Comparison of ENCODE assay signal across 9 cellular contexts in the genomic region with DNA sequence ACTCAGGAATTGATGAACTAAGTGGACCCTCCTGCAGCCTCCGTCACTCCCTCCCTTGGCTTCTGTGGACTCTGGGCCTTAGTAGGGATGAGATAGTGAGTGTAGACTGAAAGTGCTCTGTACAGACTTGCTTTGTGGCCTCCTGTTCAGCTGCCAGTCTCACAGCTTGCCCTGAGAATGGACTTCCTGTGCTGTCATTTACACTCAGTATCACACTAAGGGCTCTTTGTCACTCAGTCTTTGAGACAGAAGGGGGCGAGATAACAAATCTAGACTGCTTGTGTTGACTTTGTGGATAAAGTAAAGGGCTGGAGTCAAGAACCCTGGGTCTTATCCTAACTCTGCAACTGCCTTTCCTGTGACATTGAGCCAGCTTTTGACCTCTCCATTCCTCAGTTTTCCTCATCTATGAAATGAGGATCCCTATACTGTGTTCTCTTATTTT. TPM values are rescaled to one million over a fixed set of nuclear protein-coding genes. Genes with fewer than 3 reads are reported as not detected.
DNase-seq lines count a peak whose midpoint lies in the region; ATAC-seq and TF ChIP-seq lines count a peak whose summit lies in the region.
"Had no signal": no experiment of that assay in that cellular context is flagged by ENCODE, and none has a peak within 500 bp of the region (broad histone marks: within the 10 kb centered on the region; RNA-seq: fewer than 3 reads in every experiment).

No MANE protein-coding gene starts in this region.

- no peaks in the 10 kb centered on the region for H3K27me3 Mint-ChIP-seq in stimulated activated memory B cell treated with anti-CD40 and anti-IgM and Interleukin-4, amounts not matched to agents 10 μg/mL and 1 μg/mL and 100 μg/mL, for 72 hours

- no peak overlapping the region for H3K4me3 Mint-ChIP-seq in stimulated activated memory B cell treated with anti-CD40 and anti-IgM and Interleukin-4, amounts not matched to agents 10 μg/mL and 1 μg/mL and 100 μg/mL, for 72 hours
- H3K4me3 Mint-ChIP-seq: IgD-negative memory B cell had no signal

- ATAC-seq in GM18502 (IDR thresholded peaks at IDR 0.05; ENCODE audit: poor library complexity, unreplicated experiment), result peak; percentile 49
- ATAC-seq in GM21737 (IDR thresholded peaks at IDR 0.05; ENCODE audit: unreplicated experiment), result peak; percentile 86
- ATAC-seq in stimulated activated memory B cell treated with anti-CD40 and anti-IgM and Interleukin-4, amounts not matched to agents 10 μg/mL and 1 μg/mL and 100 μg/mL, for 72 hours, result peak; percentile 8

- no peak overlapping the region for H3K27ac ChIP-seq in uterus

- no peaks in the 10 kb centered on the region for H3K36me3 ChIP-seq in uterus

- H3K27ac Mint-ChIP-seq in stimulated activated memory B cell treated with anti-CD40 and anti-IgM and Interleukin-4, amounts not matched to agents 10 μg/mL and 1 μg/mL and 100 μg/mL, for 72 hours, result no peak overlapping the region
- H3K27ac Mint-ChIP-seq: IgD-negative memory B cell had no signal

- intact Hi-C loops in uterus (cut with DNase I; ENCODE audit: low total_unique reads), result no loop called here

- H3K4me1 Mint-ChIP-seq in stimulated activated memory B cell treated with anti-CD40 and anti-IgM and Interleukin-4, amounts not matched to agents 10 μg/mL and 1 μg/mL and 100 μg/mL, for 72 hours, result no peaks in the 10 kb centered on the region

- TF ChIP-seq POLR2A in NB4 (IDR thresholded peaks at IDR 0.05; ENCODE audit: extremely low read depth, insufficient read length) (no peak), erythroblast (IDR thresholded peaks at IDR 0.05; ENCODE audit: low read length) (no peak), uterus (IDR thresholded peaks at IDR 0.05) (no peak)

- peak; percentile 35 for TF ChIP-seq CTCF in NB4 (IDR thresholded peaks at IDR 0.05; ENCODE audit: low read depth, low read length)
- no peak for TF ChIP-seq CTCF in uterus (IDR thresholded peaks at IDR 0.05)

- no peak overlapping the region for H3K4me3 ChIP-seq in NB4 (ENCODE audit: low read depth, low read length)
- H3K4me3 ChIP-seq in uterus, result no peak overlapping the region

- H3K4me1 ChIP-seq in uterus, result no peaks in the 10 kb centered on the region

- DNase-seq in NB4 (ENCODE audit: low read depth) (peak; percentile 71), erythroblast (lab: John Stamatoyannopoulos, UW) (peak; percentile 17 to 68), AG08396 (ENCODE audit: low spot score) (no peak), uterus (no peak)
- no peak for DNase-seq in activated naive CD4-positive, alpha-beta T cell (lab: John Stamatoyannopoulos, UW)

- H3K9me3 Mint-ChIP-seq in stimulated activated memory B cell treated with anti-CD40 and anti-IgM and Interleukin-4, amounts not matched to agents 10 μg/mL and 1 μg/mL and 100 μg/mL, for 72 hours, result no peaks in the 10 kb centered on the region
- H3K9me3 Mint-ChIP-seq: IgD-negative memory B cell had no signal

- no peaks in the 10 kb centered on the region for H3K9me3 ChIP-seq in uterus

- H3K27me3 ChIP-seq in uterus, result no peaks in the 10 kb centered on the region

- no peaks in the 10 kb centered on the region for H3K36me3 Mint-ChIP-seq in stimulated activated memory B cell treated with anti-CD40 and anti-IgM and Interleukin-4, amounts not matched to agents 10 μg/mL and 1 μg/mL and 100 μg/mL, for 72 hours
- H3K36me3 Mint-ChIP-seq: IgD-negative memory B cell had no signal

RNA-seq across cellular contexts. Expression of gene SPRY2, which starts 21.0 kb away (rescaled TPM):
- total RNA-seq in uterus, result 10 to 100 TPM; 11.3 to 48.6 (median 45.6) TPM

Comparison
In these comparisons a context has a peak if more than half of its experiments do, and no peak if none do; other contexts are left out.
1. ATAC-seq: peak in every context shown above with its lines; median percentile 86 in GM21737; 49 in GM18502; 8 in stimulated activated memory B cell treated with anti-CD40 and anti-IgM and Interleukin-4, amounts not matched to agents 10 μg/mL and 1 μg/mL and 100 μg/mL, for 72 hours.
2. DNase-seq: peak in NB4 (single experiment) and erythroblast (2 of 2); none in AG08396 (single experiment), activated naive CD4-positive, alpha-beta T cell (0 of 4) and uterus (0 of 2).